Comparison of ENCODE assay signal across 24 cellular contexts in the genomic region with DNA sequence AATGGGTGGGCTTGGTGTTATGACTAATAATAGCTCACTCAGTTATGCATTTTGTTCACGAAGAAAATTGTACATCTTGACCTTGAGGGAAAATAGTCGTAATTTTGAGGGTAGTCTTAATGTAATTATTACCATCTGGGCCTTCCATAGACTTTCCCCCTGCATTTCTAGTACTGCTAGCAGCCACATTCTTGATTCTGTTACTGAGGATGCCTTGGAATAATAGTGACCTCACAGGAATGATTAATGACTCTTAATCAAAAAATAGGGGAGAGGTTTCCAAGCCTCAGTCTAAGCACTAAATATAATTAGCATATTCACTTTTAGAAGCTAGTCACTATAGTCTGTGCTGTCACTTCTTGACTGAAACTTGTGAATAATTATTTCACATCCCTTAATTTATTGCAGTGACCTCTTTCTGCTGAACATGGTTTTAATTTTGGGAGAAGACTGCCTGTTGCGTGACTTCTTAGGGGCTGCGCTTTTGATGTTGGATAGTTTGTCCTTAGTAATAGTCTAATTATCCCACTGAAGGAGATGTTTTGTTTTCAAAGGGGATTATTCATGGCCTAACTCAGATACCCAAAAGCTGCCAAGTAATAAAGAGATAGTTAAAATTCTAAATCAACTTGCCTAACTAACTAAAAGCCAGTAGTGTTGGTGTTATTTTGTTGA.
DNase-seq lines count a peak whose midpoint lies in the region; ATAC-seq and TF ChIP-seq lines count a peak whose summit lies in the region.
"Had no signal": no experiment of that assay in that cellular context is flagged by ENCODE, and none has a peak within 500 bp of the region (broad histone marks: within the 10 kb centered on the region; RNA-seq: fewer than 3 reads in every experiment).

No MANE protein-coding gene starts in this region.

- peaks cover 20% of the 10 kb centered on the region for H3F3A ChIP-seq in GM23248 (ENCODE audit: insufficient read depth)

- DNase-seq in AG08395 (ENCODE audit: low spot score): peak; percentile 26
- peak; percentile 82 for DNase-seq in GM23248
- DNase-seq in epidermal melanocyte (ENCODE audit: insufficient read length, low spot score): peak; percentile 19
- no peak for DNase-seq in kidney glomerular epithelial cell (lab: John Stamatoyannopoulos, UW)
- no peak for DNase-seq in NCI-H2196 treated with DMSO at 0.1 percent for 48 hours (lab: John Stamatoyannopoulos, UW; ENCODE audit: unreplicated experiment)
- no peak for DNase-seq in NK-92 (lab: John Stamatoyannopoulos, UW; ENCODE audit: unreplicated experiment)
- DNase-seq: activated CD8-positive, alpha-beta T cell treated with anti-CD3 and anti-CD28 coated beads, Interleukin-2, amount 10 ng/mL, durations not matched to agents 7 days and 5 days; anterior cingulate cortex; DND-41; effector memory CD8-positive, alpha-beta T cell; Kasumi-1; MV-4-11; NCI-H1436 treated with DMSO at 0.1 percent for 48 hours; NCI-H2107; right cardiac atrium; stimulated activated naive CD4-positive, alpha-beta T cell treated with Interleukin-2 at 50 U/mL for 16 hours had no signal

- peak overlapping the region; percentile 89 to 95 (median 92) for H3K27ac Mint-ChIP-seq in nephron
- no peak overlapping the region for H3K27ac Mint-ChIP-seq in stimulated activated memory B cell treated with anti-CD40 and anti-IgM and Interleukin-4, amounts not matched to agents 10 μg/mL and 1 μg/mL and 100 μg/mL, for 72 hours
- H3K27ac Mint-ChIP-seq: activated CD8-positive, alpha-beta T cell treated with anti-CD3 and anti-CD28 coated beads, Interleukin-2, amount 10 ng/mL, durations not matched to agents 7 days and 5 days; activated naive CD4-positive, alpha-beta T cell treated with anti-CD3 and anti-CD28 coated beads, Interleukin-2, amount 50 U/mL, for 72 hours; effector memory CD8-positive, alpha-beta T cell; neural progenitor cell; T-helper 2 cell treated with Interferon-gamma antibody and Interleukin-4, amounts not matched to agents 5 μg/mL and 100 μg/mL, for 36 hours had no signal

- 1 to 4% methylated on average over 4 of the region's 4 CpGs for WGBS in GM23248 (ENCODE audit: low coverage in 1 of 2, low lambda C conversion rate in 2 of 2, missing lambda C conversion rate in 2 of 2), 2 experiments

- H3K36me3 Mint-ChIP-seq in nephron (ENCODE audit: low read depth): no peaks in the 10 kb centered on the region
- H3K36me3 Mint-ChIP-seq in stimulated activated memory B cell treated with anti-CD40 and anti-IgM and Interleukin-4, amounts not matched to agents 10 μg/mL and 1 μg/mL and 100 μg/mL, for 72 hours: no peaks in the 10 kb centered on the region
- H3K36me3 Mint-ChIP-seq: activated naive CD4-positive, alpha-beta T cell treated with anti-CD3 and anti-CD28 coated beads, Interleukin-2, amount 50 U/mL, for 72 hours; neural progenitor cell had no signal

- ATAC-seq in stimulated activated memory B cell treated with anti-CD40 and anti-IgM and Interleukin-4, amounts not matched to agents 10 μg/mL and 1 μg/mL and 100 μg/mL, for 72 hours: no peak
- ATAC-seq: activated CD8-positive, alpha-beta T cell treated with anti-CD3 and anti-CD28 coated beads, Interleukin-2, amount 10 ng/mL, durations not matched to agents 7 days and 5 days; activated naive CD4-positive, alpha-beta T cell treated with anti-CD3 and anti-CD28 coated beads, Interleukin-2, amount 50 U/mL, for 72 hours; effector memory CD8-positive, alpha-beta T cell; right cardiac atrium had no signal

- no peaks in the 10 kb centered on the region for H4K20me1 ChIP-seq in GM23248 (ENCODE audit: insufficient read depth)

- no peak for TF ChIP-seq CTCF in nephron (IDR thresholded peaks at IDR 0.05; ENCODE audit: unreplicated experiment in 3 of 3)

- no peaks in the 10 kb centered on the region for H3K9me3 Mint-ChIP-seq in nephron
- no peaks in the 10 kb centered on the region for H3K9me3 Mint-ChIP-seq in stimulated activated memory B cell treated with anti-CD40 and anti-IgM and Interleukin-4, amounts not matched to agents 10 μg/mL and 1 μg/mL and 100 μg/mL, for 72 hours
- H3K9me3 Mint-ChIP-seq: neural progenitor cell; T-helper 2 cell treated with Interferon-gamma antibody and Interleukin-4, amounts not matched to agents 5 μg/mL and 100 μg/mL, for 36 hours had no signal

- H3K27ac ChIP-seq in GM23248: peak overlapping the region; percentile 60
- H3K27ac ChIP-seq: cardiac muscle cell, coronary artery, esophagus muscularis mucosa, neural progenitor cell had no signal

- no peaks in the 10 kb centered on the region for H3K9me2 ChIP-seq in GM23248 (ENCODE audit: insufficient read depth)

- H3K4me1 Mint-ChIP-seq in nephron: peaks cover 42% of the 10 kb centered on the region
- H3K4me1 Mint-ChIP-seq in stimulated activated memory B cell treated with anti-CD40 and anti-IgM and Interleukin-4, amounts not matched to agents 10 μg/mL and 1 μg/mL and 100 μg/mL, for 72 hours: peaks cover 3% of the 10 kb centered on the region
- H3K4me1 Mint-ChIP-seq: neural progenitor cell had no signal

- no peaks in the 10 kb centered on the region for H3K27me3 ChIP-seq in GM23248 (replicated peaks; ENCODE audit: insufficient read depth)
- H3K27me3 ChIP-seq: cardiac muscle cell, esophagus muscularis mucosa, neural progenitor cell had no signal

- in situ Hi-C loops in GM23248 (cut with MboI): no loop called here

- H3K4me2 ChIP-seq in GM23248 (ENCODE audit: unreplicated experiment): peak overlapping the region; percentile 48
- H3K4me2 ChIP-seq: neural progenitor cell had no signal

- H3K4me3 Mint-ChIP-seq in nephron: no peak overlapping the region
- H3K4me3 Mint-ChIP-seq in stimulated activated memory B cell treated with anti-CD40 and anti-IgM and Interleukin-4, amounts not matched to agents 10 μg/mL and 1 μg/mL and 100 μg/mL, for 72 hours: no peak overlapping the region
- H3K4me3 Mint-ChIP-seq: activated CD8-positive, alpha-beta T cell treated with anti-CD3 and anti-CD28 coated beads, Interleukin-2, amount 10 ng/mL, durations not matched to agents 7 days and 5 days; effector memory CD8-positive, alpha-beta T cell; neural progenitor cell; T-helper 2 cell treated with Interferon-gamma antibody and Interleukin-4, amounts not matched to agents 5 μg/mL and 100 μg/mL, for 36 hours had no signal

- no peaks in the 10 kb centered on the region for H3K27me3 Mint-ChIP-seq in nephron (ENCODE audit: low read depth)
- H3K27me3 Mint-ChIP-seq in stimulated activated memory B cell treated with anti-CD40 and anti-IgM and Interleukin-4, amounts not matched to agents 10 μg/mL and 1 μg/mL and 100 μg/mL, for 72 hours: no peaks in the 10 kb centered on the region
- H3K27me3 Mint-ChIP-seq: effector memory CD8-positive, alpha-beta T cell had no signal

- peaks cover 44% of the 10 kb centered on the region for H3K4me1 ChIP-seq in GM23248 (ENCODE audit: insufficient read depth)
- H3K4me1 ChIP-seq: esophagus muscularis mucosa had no signal

- no peaks in the 10 kb centered on the region for H3K79me2 ChIP-seq in GM23248 (ENCODE audit: insufficient read depth)

- no peaks in the 10 kb centered on the region for H3K36me3 ChIP-seq in GM23248 (ENCODE audit: low read depth)
- H3K36me3 ChIP-seq: cardiac muscle cell, esophagus muscularis mucosa, neural progenitor cell had no signal

- H3K9me3 ChIP-seq in GM23248 (ENCODE audit: low read depth): no peaks in the 10 kb centered on the region
- H3K9me3 ChIP-seq: esophagus muscularis mucosa had no signal

- no peak overlapping the region for H2AFZ ChIP-seq in GM23248
- H2AFZ ChIP-seq: neural progenitor cell had no signal

- no peak overlapping the region for H3K9ac ChIP-seq in GM23248
- H3K9ac ChIP-seq: neural progenitor cell had no signal

- H3K4me3 ChIP-seq in GM23248: no peak overlapping the region
- H3K4me3 ChIP-seq: cardiac muscle cell, coronary artery, esophagus muscularis mucosa, neural progenitor cell had no signal

Comparison
In these comparisons a context has a peak if more than half of its experiments do, and no peak if none do; other contexts are left out.
1. DNase-seq: peak in AG08395 (single experiment), GM23248 (single experiment) and epidermal melanocyte (single experiment); none in kidney glomerular epithelial cell (single experiment), NCI-H2196 treated with DMSO at 0.1 percent for 48 hours (single experiment) and NK-92 (single experiment).